In genomic region chr6:40815731-40816130, GRCh38 we compare ENCODE assay signal across 23 cellular contexts.
DNase-seq lines count a peak whose midpoint lies in the region; ATAC-seq and TF ChIP-seq lines count a peak whose summit lies in the region.
"Had no signal": no experiment of that assay in that cellular context is flagged by ENCODE, and none has a peak within 500 bp of the region (broad histone marks: within the 10 kb centered on the region; RNA-seq: fewer than 3 reads in every experiment).

No MANE protein-coding gene starts in this region.

- H3K4me1 Mint-ChIP-seq in endodermal cell (no peaks in the 10 kb centered on the region), osteocyte (ENCODE audit: unreplicated experiment) (no peaks in the 10 kb centered on the region)
- H3K4me1 Mint-ChIP-seq: CD14-positive monocyte; CD4-positive, alpha-beta memory T cell; CD4-positive, CD25-positive, alpha-beta regulatory T cell; CD8-positive, alpha-beta memory T cell had no signal

- 90 to 100% methylated on average over 3 to 12 of the region's 12 CpGs for WGBS in endodermal cell (ENCODE audit: insufficient coverage in 1 of 2, insufficient read length in 1 of 2), 2 experiments
- 95 to 96% (median 95%) methylated on average over 12 of the region's 12 CpGs for WGBS in psoas muscle, 3 donors

- no peaks in the 10 kb centered on the region for H3K9me3 Mint-ChIP-seq in endodermal cell
- H3K9me3 Mint-ChIP-seq in osteocyte (ENCODE audit: unreplicated experiment) = no peaks in the 10 kb centered on the region
- H3K9me3 Mint-ChIP-seq: CD4-positive, alpha-beta memory T cell; CD8-positive, alpha-beta memory T cell had no signal

- TF ChIP-seq CTCF in endodermal cell (conservative IDR thresholded peaks at IDR 0.05) = no peak
- no peak for TF ChIP-seq CTCF in osteocyte (IDR thresholded peaks at IDR 0.05)
- no peak for TF ChIP-seq CTCF in psoas muscle (IDR thresholded peaks at IDR 0.05)

- H3K27ac Mint-ChIP-seq in endodermal cell (no peak overlapping the region), osteocyte (ENCODE audit: unreplicated experiment) (no peak overlapping the region)
- H3K27ac Mint-ChIP-seq: CD14-positive monocyte; CD4-positive, alpha-beta memory T cell; CD4-positive, CD25-positive, alpha-beta regulatory T cell; CD8-positive, alpha-beta memory T cell had no signal

- no peaks in the 10 kb centered on the region for H3K36me3 Mint-ChIP-seq in endodermal cell (ENCODE audit: low read depth)
- H3K36me3 Mint-ChIP-seq in osteocyte (ENCODE audit: unreplicated experiment) = no peaks in the 10 kb centered on the region
- H3K36me3 Mint-ChIP-seq: CD14-positive monocyte; CD4-positive, alpha-beta memory T cell; CD4-positive, CD25-positive, alpha-beta regulatory T cell; CD8-positive, alpha-beta memory T cell had no signal

- H3K9me3 ChIP-seq in endodermal cell (ENCODE audit: control insufficient read depth, low read length) (no peaks in the 10 kb centered on the region), psoas muscle (no peaks in the 10 kb centered on the region)
- H3K9me3 ChIP-seq: BE2C had no signal

- no peaks in the 10 kb centered on the region for H3K36me3 ChIP-seq in endodermal cell (ENCODE audit: control insufficient read depth, insufficient read depth, low read length)
- no peaks in the 10 kb centered on the region for H3K36me3 ChIP-seq in psoas muscle (ENCODE audit: insufficient read depth in 1 of 2, low read depth in 1 of 2)
- H3K36me3 ChIP-seq: BE2C, BLaER1 had no signal

- intact Hi-C loops in psoas muscle (cut with DNase I) = no loop called here

- no peaks in the 10 kb centered on the region for H3K4me1 ChIP-seq in endodermal cell (ENCODE audit: control insufficient read depth, insufficient read depth, low read length)
- H3K4me1 ChIP-seq in psoas muscle = peaks cover 6% of the 10 kb centered on the region
- H3K4me1 ChIP-seq: BE2C, BLaER1 had no signal

- peaks cover 2% of the 10 kb centered on the region for H3K27me3 Mint-ChIP-seq in endodermal cell (ENCODE audit: insufficient read depth)
- no peaks in the 10 kb centered on the region for H3K27me3 Mint-ChIP-seq in osteocyte (ENCODE audit: unreplicated experiment)

- ATAC-seq in psoas muscle = no peak
- ATAC-seq: GM12878 had no signal

- H3K27me3 ChIP-seq in endodermal cell (ENCODE audit: control insufficient read depth, insufficient read depth, low read length, poor library complexity, severe bottlenecking) = no peaks in the 10 kb centered on the region
- no peaks in the 10 kb centered on the region for H3K27me3 ChIP-seq in psoas muscle (ENCODE audit: insufficient read depth in 3 of 3, low read length in 2 of 3)
- H3K27me3 ChIP-seq: BE2C, BLaER1 had no signal

- no peak overlapping the region for H3K27ac ChIP-seq in endodermal cell (ENCODE audit: low read depth, low read length)
- no peak overlapping the region for H3K27ac ChIP-seq in psoas muscle
- H3K27ac ChIP-seq: BLaER1 had no signal

- no peak overlapping the region for H3K9ac ChIP-seq in endodermal cell (ENCODE audit: extremely low read depth, low read length, poor library complexity, severe bottlenecking)
- H3K9ac ChIP-seq: BLaER1 had no signal

- no peak overlapping the region for H3K4me3 ChIP-seq in endodermal cell (ENCODE audit: low read length)
- H3K4me3 ChIP-seq in psoas muscle = no peak overlapping the region
- H3K4me3 ChIP-seq: BLaER1, GM12878 had no signal

- H3K4me3 Mint-ChIP-seq in endodermal cell (no peak overlapping the region), osteocyte (ENCODE audit: unreplicated experiment) (no peak overlapping the region)
- H3K4me3 Mint-ChIP-seq: CD14-positive monocyte; CD4-positive, alpha-beta memory T cell; CD4-positive, CD25-positive, alpha-beta regulatory T cell; CD8-positive, alpha-beta memory T cell had no signal

- peak; percentile 15 for DNase-seq in endodermal cell
- DNase-seq in islet precursor cell = peak; percentile 28
- peak; percentile 80 for DNase-seq in osteocyte (ENCODE audit: extremely low spot score, unreplicated experiment)
- no peak for DNase-seq in NCI-H748 (lab: John Stamatoyannopoulos, UW; ENCODE audit: unreplicated experiment)
- no peak for DNase-seq in psoas muscle
- DNase-seq: 8988T; ACHN; BE2C; C1 segment of cervical spinal cord; CD4-positive, alpha-beta memory T cell; CD4-positive, CD25-positive, alpha-beta regulatory T cell; CD8-positive, alpha-beta memory T cell; COR-L47; DMS 273 treated with DMSO at 0.1 percent for 48 hours; DMS153; DMS53; DMS79; DND-41; EL; GDM1 had no signal

Comparison
In these comparisons a context has a peak if more than half of its experiments do, and no peak if none do; other contexts are left out.
1. DNase-seq: peak in endodermal cell (single experiment), islet precursor cell (single experiment) and osteocyte (single experiment); none in NCI-H748 (single experiment) and psoas muscle (0 of 2).